ENCODE assay signal across 3 cellular contexts in the genomic region with DNA sequence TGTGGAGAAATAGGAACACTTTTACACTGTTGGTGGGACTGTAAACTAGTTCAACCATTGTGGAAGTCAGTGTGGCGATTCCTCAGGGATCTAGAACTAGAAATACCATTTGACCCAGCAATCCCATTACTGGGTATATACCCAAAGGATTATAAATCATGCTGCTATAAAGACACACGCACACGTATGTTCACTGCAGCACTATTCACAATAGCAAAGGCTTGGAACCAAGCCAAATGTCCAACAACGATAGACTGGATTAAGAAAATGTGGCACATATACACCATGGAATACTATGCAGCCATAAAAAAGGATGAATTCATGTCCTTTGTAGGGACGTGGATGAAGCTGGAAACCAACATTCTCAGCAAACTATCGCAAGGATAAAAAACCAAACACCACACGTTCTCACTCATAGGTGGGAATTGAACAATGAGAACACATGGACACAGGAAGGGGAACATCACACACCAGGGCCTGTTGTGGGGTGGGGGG. TPM values are rescaled to one million over a fixed set of nuclear protein-coding genes. Genes with fewer than 3 reads are reported as not detected.
A peak's percentile ranks its signal among the peaks of the same experiment; 100 is the strongest.
DNase-seq lines count a peak whose midpoint lies in the region; ATAC-seq, FAIRE-seq and TF ChIP-seq lines count a peak whose summit lies in the region.
"Not testable (repeated sequence)": the region's sequence is repeated elsewhere in the genome, so short reads cannot be mapped to it uniquely, and the experiment has no call there.

No MANE protein-coding gene starts in this region.

- not testable (repeated sequence) for TF ChIP-seq RAD21 in K562 (CRISPR knock-in tag; conservative IDR thresholded peaks at IDR 0.05 in 1 of 2, IDR thresholded peaks at IDR 0.05 in 1 of 2)

- 89% methylated on average over 4 of the region's 7 CpGs for WGBS in K562 (ENCODE audit: insufficient coverage, low coverage, missing lambda C conversion rate)

- BruUV-seq in K562 (replicated peaks; lab: Mats Ljungman, UMichigan): not testable (repeated sequence)

- H3K4me3 Mint-ChIP-seq in WTC11: not testable (repeated sequence)

- not testable (repeated sequence) for H2AFZ ChIP-seq in K562 (ENCODE audit: low read depth, low read length)

- FAIRE-seq in K562 (lab: Jason Lieb, UNC): not testable (repeated sequence)

- H3K36me3 ChIP-seq in HEK293 (ENCODE audit: control insufficient read depth in 2 of 2, insufficient read depth in 1 of 2, low read length in 2 of 2) (peaks cover 7 to 56% of the 10 kb centered on the region in 2 experiments), K562 (ENCODE audit: control insufficient read depth, insufficient read depth, low read length) (peaks cover 60% of the 10 kb centered on the region)

- not testable (repeated sequence) for H3K4me1 ChIP-seq in HEK293 (ENCODE audit: control insufficient read depth, insufficient read depth, low read length); K562 (replicated peaks in 1 of 2; ENCODE audit: control insufficient read depth in 2 of 2, insufficient read depth in 2 of 2, low read length in 2 of 2)

- not testable (repeated sequence) for H3K9me1 ChIP-seq in K562 (ENCODE audit: control insufficient read depth, insufficient read depth, low read length)

- not testable (repeated sequence) for H3K27ac Mint-ChIP-seq in WTC11

- H3K4me2 ChIP-seq in K562 (ENCODE audit: insufficient read depth, low read length): not testable (repeated sequence)

- not testable (repeated sequence) for TF ChIP-seq CTCF in HEK293 (tag by site-specific recombination; IDR thresholded peaks at IDR 0.05); WTC11 (IDR thresholded peaks at IDR 0.05); K562 (IDR thresholded peaks at IDR 0.05 in 2 of 3, conservative IDR thresholded peaks at IDR 0.05 in 1 of 3; ENCODE audit: insufficient read depth in 2 of 3, low read depth in 1 of 3, low read length in 3 of 3)

- not testable (repeated sequence) for H3K4me3 ChIP-seq in HEK293 (ENCODE audit: low read depth, low read length); K562

- H3K9me3 Mint-ChIP-seq in WTC11: not testable (repeated sequence)

- H3K79me2 ChIP-seq in K562 (ENCODE audit: control insufficient read depth, insufficient read depth, low read length): not testable (repeated sequence)

- H3K4me1 Mint-ChIP-seq in WTC11: not testable (repeated sequence)

- in situ Hi-C loops in K562 (cut with MboI): not testable (repeated sequence)

- TF ChIP-seq EP300 in K562 (IDR thresholded peaks at IDR 0.05; ENCODE audit: low read length): not testable (repeated sequence)

- not testable (repeated sequence) for H3K27me3 Mint-ChIP-seq in WTC11 (ENCODE audit: low read depth)

- CTCF ChIA-PET in HEK293 (lab: Yijun Ruan, JAX); WTC11 (lab: Charles Lee); K562 (lab: Yijun Ruan, JAX; ENCODE audit: low intra/inter-chr PET ratio): not testable (repeated sequence)

- not testable (repeated sequence) for H3K9ac ChIP-seq in K562 (ENCODE audit: insufficient read depth in 1 of 2, low read depth in 2 of 2, low read length in 2 of 2)

- POLR2A ChIA-PET in HEK293 (lab: Yijun Ruan, JAX); WTC11 (lab: Charles Lee); K562 (lab: Yijun Ruan, JAX): not testable (repeated sequence)

- not testable (repeated sequence) for H3K27ac ChIP-seq in HEK293 (ENCODE audit: extremely low read depth, low read depth, low read length); K562 (ENCODE audit: extremely low read depth, low read depth, low read length)

- intact Hi-C loops in K562 (cut with micrococcal nuclease): not testable (repeated sequence)

- not testable (repeated sequence) for DNase-seq in WTC11 (ENCODE audit: low spot score); K562 (ENCODE audit: extremely low read depth in 1 of 4, low spot score in 3 of 4)

- not testable (repeated sequence) for TF ChIP-seq POLR2A in K562 (conservative IDR thresholded peaks at IDR 0.05)

- H3K9me3 ChIP-seq in HEK293 (ENCODE audit: control insufficient read depth, insufficient read depth, low read depth, low read length); K562 (replicated peaks; ENCODE audit: control insufficient read depth, insufficient read depth, low read depth, low read length): not testable (repeated sequence)

- not testable (repeated sequence) for H3K27me3 ChIP-seq in K562 (ENCODE audit: control insufficient read depth in 2 of 2, insufficient read depth in 2 of 2, low read length in 2 of 2)

- not testable (repeated sequence) for H4K20me1 ChIP-seq in K562 (replicated peaks; ENCODE audit: control insufficient read depth, insufficient read depth, low read length)

- peaks cover 37% of the 10 kb centered on the region for H3K36me3 Mint-ChIP-seq in WTC11

- ATAC-seq in WTC11, K562: not testable (repeated sequence)

TF ChIP-seq in HEK293, 187 proteins besides CTCF, POLR2A, EP300 and RAD21:
- peak; percentile 94 for TF ChIP-seq ZNF146 (tag by site-specific recombination; IDR thresholded peaks at IDR 0.05)

TF ChIP-seq in WTC11, 78 proteins besides CTCF, POLR2A, EP300 and RAD21:
- TF ChIP-seq GTF2I (CRISPR knock-in tag; conservative IDR thresholded peaks at IDR 0.05): peak; percentile 54; the same call in 1 of the 2 replicates
TF ChIP-seq in WTC11: peak in this region for 1; not testable (repeated sequence) for 77.

TF ChIP-seq in K562, 482 proteins besides CTCF, POLR2A, EP300 and RAD21:
- peak; percentile 45 for TF ChIP-seq NFIC (IDR thresholded peaks at IDR 0.05)
- peak; percentile 69 for TF ChIP-seq ZNF146 (CRISPR knock-in tag; IDR thresholded peaks at IDR 0.05; ENCODE audit: unreplicated experiment)
- peak in 1 of 2 experiments; percentile 44; a peak in 1 of 4 replicates for TF ChIP-seq KDM1A (IDR thresholded peaks at IDR 0.05)
- 0 out of 2 replicates have a peak, but pooled peaks have one; percentile 13 for TF ChIP-seq BCOR (IDR thresholded peaks at IDR 0.05)
TF ChIP-seq in K562: peak in this region for 4; not testable (repeated sequence) for 478.

RNA-seq across cellular contexts. Expression of gene CDK5RAP2, which starts 27.7 kb away (rescaled TPM):
- total RNA-seq in WTC11 (2021): 43.1 to 49.1 TPM (median 48.3 TPM) in 3 replicates
- 137 and 219 TPM in 2 replicates for total RNA-seq in K562 (2011; cell fraction: chromatin; rRNA removed; ENCODE audit: low replicate concordance)
- total RNA-seq in K562 (2011; cell fraction: nucleolus; rRNA removed): 64.2 and 82.4 TPM in 2 replicates
- 131 and 136 TPM in 2 replicates for total RNA-seq in K562 (2011; cell fraction: nucleoplasm; rRNA removed)
- total RNA-seq in K562 (2014; rRNA removed): 39.5 and 43.1 TPM in 2 replicates
- 38.7 and 42.2 TPM in 2 replicates for total RNA-seq in K562 (2014; rRNA removed; fragmentation: Illumina TruSeq; extraction: Trizol)
- total RNA-seq in K562 (2015; rRNA removed; fragmentation: Illumina TruSeq; extraction: Trizol): 48.5 and 52.3 TPM in 2 replicates
- 59.4 and 68.8 TPM in 2 replicates for total RNA-seq in K562 (2021)
- 33.8 and 40.9 TPM in 2 replicates for polyA plus RNA-seq in K562 (2011; rRNA removed)
- 20.8 and 22.2 TPM in 2 replicates for polyA plus RNA-seq in K562 (2011; cell fraction: cytosol; rRNA removed)
- 140 and 141 TPM in 2 replicates for polyA plus RNA-seq in K562 (2011; cell fraction: nucleus; rRNA removed)
- polyA plus RNA-seq in K562 (2012): 38.2 and 52.8 TPM in 2 replicates
- 54.6 and 61.3 TPM in 2 replicates for polyA plus RNA-seq in K562 (2014; fragmentation: Illumina TruSeq; extraction: Trizol)
- 10 to 100 TPM; 19.9 to 28.0 TPM for polyA plus RNA-seq in K562 (2014; fragmentation: Nextera tagmentation; extraction: Ambion mirVana)
- 41.7 and 63.4 TPM in 2 replicates for polyA plus RNA-seq in K562 (2014; rRNA removed)
- 74.0 and 76.2 TPM in 2 replicates for polyA minus RNA-seq in K562 (2011; rRNA and poly(A)+ RNA removed)
- 28.2 and 29.1 TPM in 2 replicates for polyA minus RNA-seq in K562 (2011; cell fraction: cytosol; rRNA and poly(A)+ RNA removed)
- polyA minus RNA-seq in K562 (2011; cell fraction: nucleus; rRNA and poly(A)+ RNA removed): 67.2 and 117 TPM in 2 replicates
